ENCODE assay signal across 1 cellular context in the genomic region with DNA sequence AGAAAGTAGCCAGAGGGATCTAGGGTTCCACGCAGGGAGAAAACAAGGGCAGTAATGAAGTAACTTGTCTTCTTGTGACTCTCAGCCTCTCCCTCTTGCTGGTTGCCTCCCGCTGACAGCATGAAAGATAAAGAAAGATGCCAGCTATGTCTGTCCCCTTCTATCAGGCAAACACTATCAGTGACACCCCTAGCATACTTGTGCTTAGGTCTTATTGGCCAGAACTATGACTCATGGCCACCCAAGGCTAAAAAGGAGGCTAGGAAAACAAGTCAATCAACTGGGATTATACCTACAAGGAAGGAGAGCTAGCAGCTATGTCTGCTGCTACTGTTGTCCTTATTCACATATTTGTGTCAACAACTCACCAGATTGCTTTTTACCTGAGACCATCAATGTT.
TF ChIP-seq lines count a peak whose summit lies in the region.

No MANE protein-coding gene starts in this region.

TF ChIP-seq in GM23338, 12 proteins besides CTCF, POLR2A, EP300 and RAD21 (continued from another document):
- TF ChIP-seq CREB1 (CRISPR knock-in tag; IDR thresholded peaks at IDR 0.05; ENCODE audit: low read depth) = no peak
- TF ChIP-seq NANOG (IDR thresholded peaks at IDR 0.05; ENCODE audit: borderline replicate concordance) = no peak
